Comparison of ENCODE assay signal across 1 cellular context in genomic region chr16:74437-75318, GRCh38.
TF ChIP-seq lines count a peak whose summit lies in the region.

No MANE protein-coding gene starts in this region.

TF ChIP-seq in HEK293, 187 proteins besides CTCF, POLR2A, EP300 and RAD21 (continued from another document):
- TF ChIP-seq PRDM10 (tag by site-specific recombination; IDR thresholded peaks at IDR 0.05) (peak; percentile 58), PATZ1 (tag by site-specific recombination; IDR thresholded peaks at IDR 0.05) (peak; percentile 54; the same call in 1 of the 2 replicates), ZNF354C (tag by site-specific recombination; IDR thresholded peaks at IDR 0.05; ENCODE audit: borderline replicate concordance, low read depth) (no peak), ZNF148 (tag by site-specific recombination; IDR thresholded peaks at IDR 0.05; ENCODE audit: borderline replicate concordance) (no peak), ZNF398 (tag by site-specific recombination; IDR thresholded peaks at IDR 0.05) (peak; percentile 85), SP3 (tag by site-specific recombination; IDR thresholded peaks at IDR 0.05) (no peak), ZNF114 (tag by site-specific recombination; IDR thresholded peaks at IDR 0.05) (no peak), MYNN (tag by site-specific recombination; IDR thresholded peaks at IDR 0.05; ENCODE audit: borderline replicate concordance) (no peak), ZNF639 (tag by site-specific recombination; IDR thresholded peaks at IDR 0.05) (no peak), KLF16 (tag by site-specific recombination; IDR thresholded peaks at IDR 0.05) (no peak)
TF ChIP-seq in HEK293: peak in this region for 12.
